Comparison of ENCODE assay signal across 9 cellular contexts in genomic region chr9:137045294-137046093, GRCh38. TPM values are rescaled to one million over a fixed set of nuclear protein-coding genes. Genes with fewer than 3 reads are reported as not detected.
DNase-seq lines count a peak whose midpoint lies in the region; ATAC-seq, FAIRE-seq and TF ChIP-seq lines count a peak whose summit lies in the region.
"Had no signal": no experiment of that assay in that cellular context is flagged by ENCODE, and none has a peak within 500 bp of the region (broad histone marks: within the 10 kb centered on the region; RNA-seq: fewer than 3 reads in every experiment).

No MANE protein-coding gene starts in this region.

- TF ChIP-seq RAD21 in K562 (CRISPR knock-in tag; conservative IDR thresholded peaks at IDR 0.05 in 1 of 2, IDR thresholded peaks at IDR 0.05 in 1 of 2): no peak

- in situ Hi-C loops in K562 (cut with MboI): no loop called here

- TF ChIP-seq EP300 in K562 (IDR thresholded peaks at IDR 0.05; ENCODE audit: low read length): no peak

- H3K27ac ChIP-seq in HUES64 (ENCODE audit: low read depth, low read length) (no peak overlapping the region), K562 (ENCODE audit: extremely low read depth, low read depth, low read length) (no peak overlapping the region), keratinocyte (ENCODE audit: control insufficient read depth, insufficient read depth, low read length) (no peak overlapping the region), substantia nigra (ENCODE audit: low read depth, low read length, poor library complexity, severe bottlenecking) (peak overlapping the region; percentile 45)
- H3K27ac ChIP-seq: KMS-11 had no signal

- WGBS in HUES64: 5% methylated on average over 97 of the region's 97 CpGs
- WGBS in K562 (ENCODE audit: insufficient coverage, low coverage, missing lambda C conversion rate): 6% methylated on average over 60 of the region's 97 CpGs

- dilution Hi-C loops in keratinocyte (cut with MboI; ENCODE audit: extremely low pct_ligation_motif_present, low sequenced_read_pairs): no loop called here

- POLR2A ChIA-PET in K562 (lab: Yijun Ruan, JAX): interaction anchor here (1.0 kb wide), 1 partner anchor 10 kb away, joined by 4 read pairs; no protein-coding TSS in a partner anchor

- intact Hi-C loops in CD14-positive monocyte (cut with micrococcal nuclease) (no loop called here), K562 (cut with micrococcal nuclease) (loop anchor here (2.0 kb wide), 1 partner anchor 21 kb away; no protein-coding TSS in a partner anchor)

- no TSS peak for BruUV-seq in K562 (replicated peaks; lab: Mats Ljungman, UMichigan)

- H3K27me3 Mint-ChIP-seq in CD14-positive monocyte (ENCODE audit: low read depth in 3 of 3): peaks cover 61 to 74% (median 72%) of the 10 kb centered on the region in 3 donors

- TF ChIP-seq POLR2A in K562 (conservative IDR thresholded peaks at IDR 0.05): no peak

- H3K9me1 ChIP-seq in K562 (ENCODE audit: control insufficient read depth, insufficient read depth, low read length) (peaks cover 2% of the 10 kb centered on the region), keratinocyte (ENCODE audit: control insufficient read depth, extremely low read depth, insufficient read depth, low read length) (no peaks in the 10 kb centered on the region)

- H3K27me3 ChIP-seq in HUES64 (ENCODE audit: insufficient read depth, low read length): peaks cover 61% of the 10 kb centered on the region
- H3K27me3 ChIP-seq in K562 (ENCODE audit: control insufficient read depth in 2 of 2, insufficient read depth in 2 of 2, low read length in 2 of 2): peaks cover 7 to 45% of the 10 kb centered on the region in 2 experiments; a peak in 4 of 5 replicates
- peaks cover 29% of the 10 kb centered on the region for H3K27me3 ChIP-seq in keratinocyte (ENCODE audit: control insufficient read depth, extremely low read depth, insufficient read depth, low read length)

- H3K4me2 ChIP-seq in K562 (ENCODE audit: insufficient read depth, low read length) (peak overlapping the region; percentile 46; the same call in 1 of the 2 replicates), keratinocyte (ENCODE audit: control insufficient read depth, extremely low read depth, insufficient read depth, low read depth, low read length) (peak overlapping the region; percentile 82)
- H3K4me2 ChIP-seq: KMS-11 had no signal

- H3K4me1 ChIP-seq in HUES64 (ENCODE audit: insufficient read depth, low read length) (peaks cover 3% of the 10 kb centered on the region; the same call in 1 of the 2 replicates), K562 (replicated peaks in 1 of 2; ENCODE audit: control insufficient read depth in 2 of 2, insufficient read depth in 2 of 2, low read length in 2 of 2) (peaks cover 2 to 79% of the 10 kb centered on the region in 2 experiments; a peak in 4 of 5 replicates), keratinocyte (ENCODE audit: control insufficient read depth, extremely low read depth, insufficient read depth, low read length) (peaks cover 11% of the 10 kb centered on the region)

- H3K36me3 ChIP-seq in HUES64 (ENCODE audit: insufficient read depth, low read length): no peaks in the 10 kb centered on the region
- H3K36me3 ChIP-seq in K562 (ENCODE audit: control insufficient read depth, insufficient read depth, low read length): no peaks in the 10 kb centered on the region
- no peaks in the 10 kb centered on the region for H3K36me3 ChIP-seq in keratinocyte (ENCODE audit: control insufficient read depth in 2 of 2, extremely low read depth in 1 of 2, insufficient read depth in 2 of 2, low read length in 2 of 2)

- no peaks in the 10 kb centered on the region for H3K79me2 ChIP-seq in K562 (ENCODE audit: control insufficient read depth, insufficient read depth, low read length)
- peaks cover 2% of the 10 kb centered on the region for H3K79me2 ChIP-seq in keratinocyte (ENCODE audit: control insufficient read depth, insufficient read depth, low read length)

- no peak overlapping the region for H3K9ac ChIP-seq in HUES64 (ENCODE audit: low read depth, low read length)
- H3K9ac ChIP-seq in K562 (ENCODE audit: insufficient read depth in 1 of 2, low read depth in 2 of 2, low read length in 2 of 2): peak overlapping the region in 1 of 2 experiments; percentile 17; a peak in 1 of 4 replicates
- H3K9ac ChIP-seq in keratinocyte (ENCODE audit: control insufficient read depth, extremely low read depth, insufficient read depth, low read length): peak overlapping the region; percentile 22
- H3K9ac ChIP-seq: KMS-11 had no signal

- CTCF ChIA-PET in K562 (lab: Yijun Ruan, JAX; ENCODE audit: low intra/inter-chr PET ratio): interaction anchor here (0.6 to 1.5 kb wide), 6 partner anchors 15 to 181 kb away, joined by 3 to 6 read pairs (median 3); partner anchors contain the start of gene RNF224

- H4K20me1 ChIP-seq in K562 (replicated peaks; ENCODE audit: control insufficient read depth, insufficient read depth, low read length) (peaks cover 40% of the 10 kb centered on the region), keratinocyte (ENCODE audit: control insufficient read depth, extremely low read depth, insufficient read depth, low read length) (peaks cover 11% of the 10 kb centered on the region)

- FAIRE-seq in K562 (lab: Jason Lieb, UNC) (no peak), keratinocyte (lab: Jason Lieb, UNC) (no peak)

- H3K27ac Mint-ChIP-seq in CD14-positive monocyte: no peak overlapping the region

- H2AFZ ChIP-seq in K562 (ENCODE audit: low read depth, low read length) (no peak overlapping the region), keratinocyte (ENCODE audit: control insufficient read depth, low read length) (peak overlapping the region; percentile 68)

- H3K9me3 ChIP-seq in HUES64 (ENCODE audit: insufficient read depth, low read depth, low read length) (no peaks in the 10 kb centered on the region), K562 (replicated peaks; ENCODE audit: control insufficient read depth, insufficient read depth, low read depth, low read length) (no peaks in the 10 kb centered on the region), keratinocyte (ENCODE audit: control insufficient read depth, low read depth, low read length) (no peaks in the 10 kb centered on the region)

- H3K4me1 Mint-ChIP-seq in CD14-positive monocyte: peaks cover 13% of the 10 kb centered on the region

- ATAC-seq in K562 (no peak), HG02798 (IDR thresholded peaks at IDR 0.05; ENCODE audit: poor library complexity, unreplicated experiment) (no peak), GM19452 (IDR thresholded peaks at IDR 0.05; ENCODE audit: unreplicated experiment) (no peak)

- H3K4me3 ChIP-seq in HUES64 (ENCODE audit: low read length) (peak overlapping the region; percentile 69), K562 (no peak overlapping the region), keratinocyte (ENCODE audit: control insufficient read depth in 2 of 3, extremely low read depth in 1 of 3, insufficient read depth in 2 of 3, low read depth in 1 of 3, low read length in 3 of 3) (peak overlapping the region; percentile 53 to 65 (median 63))

- TF ChIP-seq CTCF in CD14-positive monocyte (IDR thresholded peaks at IDR 0.05) (no peak), K562 (IDR thresholded peaks at IDR 0.05 in 2 of 3, conservative IDR thresholded peaks at IDR 0.05 in 1 of 3; ENCODE audit: insufficient read depth in 2 of 3, low read depth in 1 of 3, low read length in 3 of 3) (no peak), keratinocyte (optimal IDR thresholded peaks at IDR 0.05 in 1 of 3, IDR thresholded peaks at IDR 0.05 in 1 of 3, conservative IDR thresholded peaks at IDR 0.05 in 1 of 3; ENCODE audit: extremely low read depth in 1 of 3, insufficient read depth in 2 of 3, low read length in 3 of 3) (no peak)

- peaks cover 1 to 4% of the 10 kb centered on the region in 2 donors for H3K36me3 Mint-ChIP-seq in CD14-positive monocyte

- DNase-seq in CD14-positive monocyte (ENCODE audit: low spot score) (no peak), K562 (ENCODE audit: extremely low read depth in 1 of 4, low spot score in 3 of 4) (peak in 2 of 4 experiments; percentile 36 to 37), keratinocyte (ENCODE audit: low read depth, low spot score) (no peak), substantia nigra (lab: John Stamatoyannopoulos, UW) (peak in 7 of 49 donors; percentile 19 to 65 (median 33)), NCI-H2196 (lab: John Stamatoyannopoulos, UW; ENCODE audit: unreplicated experiment) (no peak)

- peak overlapping the region; percentile 52 to 85 for H3K4me3 Mint-ChIP-seq in CD14-positive monocyte

- H3K9me3 Mint-ChIP-seq in CD14-positive monocyte: peaks cover 0 to 10% (median 2%) of the 10 kb centered on the region in 7 donors

RNA-seq across cellular contexts. Expression of gene NPDC1, which starts 0.5 kb away (rescaled TPM):
- polyA plus RNA-seq in CD14-positive monocyte (under 1 TPM in 1 of 2 donors, not detected in 1; 0.51 TPM), K562 (2011; rRNA removed) (1.3 and 3.9 TPM in 2 replicates), K562 (2014; fragmentation: Illumina TruSeq; extraction: Trizol) (0.06 and 0.21 TPM in 2 replicates), K562 (2014; fragmentation: Nextera tagmentation; extraction: Ambion mirVana) (not detected), K562 (2014; rRNA removed) (0.85 and 2.4 TPM in 2 replicates), keratinocyte (9.8 to 23.8 TPM (median 10.6 TPM) in 3 replicates)
- 16.3 TPM for polyA plus RNA-seq in HUES64 (2013, experiment 1 of 2)
- polyA plus RNA-seq in HUES64 (2013, experiment 2 of 2): 17.0 TPM
- 1.1 and 4.2 TPM in 2 replicates for total RNA-seq in K562 (2011; cell fraction: chromatin; rRNA removed; ENCODE audit: low replicate concordance)
- total RNA-seq in K562 (2011; cell fraction: nucleolus; rRNA removed): 3.2 and 6.0 TPM in 2 replicates
- total RNA-seq in K562 (2011; cell fraction: nucleoplasm; rRNA removed): 1.5 and 3.6 TPM in 2 replicates
- total RNA-seq in K562 (2014; rRNA removed) (0.09 and 0.90 TPM in 2 replicates), K562 (2014; rRNA removed; fragmentation: Illumina TruSeq; extraction: Trizol) (not detected in 2 replicates), K562 (2015; rRNA removed; fragmentation: Illumina TruSeq; extraction: Trizol) (0.22 TPM in 1 of 2 replicates, not detected in the other), K562 (2021) (1.5 and 2.1 TPM in 2 replicates)
- 3.5 and 4.2 TPM in 2 replicates for polyA plus RNA-seq in K562 (2011; cell fraction: cytosol; rRNA removed)
- polyA plus RNA-seq in K562 (2011; cell fraction: nucleus; rRNA removed): 32.5 and 34.7 TPM in 2 replicates
- polyA plus RNA-seq in K562 (2012): 0.85 and 3.1 TPM in 2 replicates
- polyA minus RNA-seq in K562 (2011; rRNA and poly(A)+ RNA removed): 0.14 and 0.18 TPM in 2 replicates
- 0.95 and 3.5 TPM in 2 replicates for polyA minus RNA-seq in K562 (2011; cell fraction: cytosol; rRNA and poly(A)+ RNA removed)
- polyA minus RNA-seq in K562 (2011; cell fraction: nucleus; rRNA and poly(A)+ RNA removed): 2.0 and 3.9 TPM in 2 replicates
- 24.0 TPM for polyA plus RNA-seq in keratinocyte (2011; ENCODE audit: low read depth)
- polyA plus RNA-seq in keratinocyte (2011; cell fraction: cytosol; rRNA removed): 5.1 and 22.1 TPM in 2 replicates
- polyA plus RNA-seq in keratinocyte (2011; cell fraction: nucleus; rRNA removed): 56.8 and 102 TPM in 2 replicates
- polyA plus RNA-seq in keratinocyte (2012; ENCODE audit: low replicate concordance): 25.1 and 32.5 TPM in 2 replicates
- 2.6 to 5.8 TPM (median 3.4 TPM) in 3 replicates for polyA minus RNA-seq in keratinocyte
- 40.3 TPM for polyA minus RNA-seq in keratinocyte (2011; cell fraction: cytosol; rRNA and poly(A)+ RNA removed)
- polyA minus RNA-seq in keratinocyte (2011; cell fraction: nucleus; rRNA and poly(A)+ RNA removed): 14.3 and 22.4 TPM in 2 replicates

RNA-seq across cellular contexts. Expression of gene ENTPD2, which starts 8.4 kb away (rescaled TPM):
- polyA plus RNA-seq in CD14-positive monocyte: not detected
- 0.30 TPM for polyA plus RNA-seq in HUES64 (2013, experiment 1 of 2)
- polyA plus RNA-seq in HUES64 (2013, experiment 2 of 2): 0.70 TPM
- total RNA-seq in K562 (2011; cell fraction: chromatin; rRNA removed; ENCODE audit: low replicate concordance): 1.2 and 5.3 TPM in 2 replicates
- 3.3 and 4.3 TPM in 2 replicates for total RNA-seq in K562 (2011; cell fraction: nucleolus; rRNA removed)
- 2.6 and 2.9 TPM in 2 replicates for total RNA-seq in K562 (2011; cell fraction: nucleoplasm; rRNA removed)
- 0.12 and 0.14 TPM in 2 replicates for total RNA-seq in K562 (2014; rRNA removed)
- not detected in 2 replicates for total RNA-seq in K562 (2014; rRNA removed; fragmentation: Illumina TruSeq; extraction: Trizol)
- total RNA-seq in K562 (2015; rRNA removed; fragmentation: Illumina TruSeq; extraction: Trizol): not detected in 2 replicates
- 0.60 and 0.85 TPM in 2 replicates for total RNA-seq in K562 (2021)
- polyA plus RNA-seq in K562 (2011; rRNA removed): 0.11 and 0.51 TPM in 2 replicates
- polyA plus RNA-seq in K562 (2011; cell fraction: cytosol; rRNA removed): 0.22 and 0.41 TPM in 2 replicates
- 4.8 and 5.7 TPM in 2 replicates for polyA plus RNA-seq in K562 (2011; cell fraction: nucleus; rRNA removed)
- polyA plus RNA-seq in K562 (2012): 0.15 and 0.23 TPM in 2 replicates
- 0.17 and 0.21 TPM in 2 replicates for polyA plus RNA-seq in K562 (2014; fragmentation: Illumina TruSeq; extraction: Trizol)
- polyA plus RNA-seq in K562 (2014; fragmentation: Nextera tagmentation; extraction: Ambion mirVana): under 1 TPM in 1 of 2 experiments, not detected in 1; 0.04 TPM
- polyA plus RNA-seq in K562 (2014; rRNA removed): 0.22 TPM in 1 of 2 replicates, not detected in the other
- polyA minus RNA-seq in K562 (2011; rRNA and poly(A)+ RNA removed): not detected in 2 replicates
- polyA minus RNA-seq in K562 (2011; cell fraction: cytosol; rRNA and poly(A)+ RNA removed): 0.57 and 1.3 TPM in 2 replicates
- 0.94 and 1.2 TPM in 2 replicates for polyA minus RNA-seq in K562 (2011; cell fraction: nucleus; rRNA and poly(A)+ RNA removed)
- polyA plus RNA-seq in keratinocyte: 0.52 to 1.3 TPM (median 0.65 TPM) in 3 replicates
- polyA plus RNA-seq in keratinocyte (2011; ENCODE audit: low read depth): 2.4 TPM
- 0.63 and 1.4 TPM in 2 replicates for polyA plus RNA-seq in keratinocyte (2011; cell fraction: cytosol; rRNA removed)
- polyA plus RNA-seq in keratinocyte (2011; cell fraction: nucleus; rRNA removed): 4.2 and 5.5 TPM in 2 replicates
- polyA plus RNA-seq in keratinocyte (2012; ENCODE audit: low replicate concordance): 2.9 and 10.7 TPM in 2 replicates
- polyA minus RNA-seq in keratinocyte: 0.35 to 2.9 TPM (median 0.59 TPM) in 3 replicates
- polyA minus RNA-seq in keratinocyte (2011; cell fraction: cytosol; rRNA and poly(A)+ RNA removed): 2.9 TPM
- 2.1 and 2.8 TPM in 2 replicates for polyA minus RNA-seq in keratinocyte (2011; cell fraction: nucleus; rRNA and poly(A)+ RNA removed)

RNA-seq across cellular contexts. Expression of gene FUT7, which starts 13.6 kb away (rescaled TPM):
- polyA plus RNA-seq in CD14-positive monocyte (10 to 100 TPM; 10.5 to 13.4 TPM), K562 (2011; rRNA removed) (not detected in 2 replicates), K562 (2014; fragmentation: Illumina TruSeq; extraction: Trizol) (not detected in 2 replicates), K562 (2014; fragmentation: Nextera tagmentation; extraction: Ambion mirVana) (not detected), K562 (2014; rRNA removed) (not detected in 2 replicates), keratinocyte (not detected in 3 replicates)
- not detected for polyA plus RNA-seq in HUES64 (2013, experiment 1 of 2)
- polyA plus RNA-seq in HUES64 (2013, experiment 2 of 2): not detected
- not detected in 2 replicates for total RNA-seq in K562 (2011; cell fraction: chromatin; rRNA removed; ENCODE audit: low replicate concordance)
- total RNA-seq in K562 (2011; cell fraction: nucleolus; rRNA removed): not detected in 2 replicates
- total RNA-seq in K562 (2011; cell fraction: nucleoplasm; rRNA removed): not detected in 2 replicates
- total RNA-seq in K562 (2014; rRNA removed) (not detected in 2 replicates), K562 (2014; rRNA removed; fragmentation: Illumina TruSeq; extraction: Trizol) (not detected in 2 replicates), K562 (2015; rRNA removed; fragmentation: Illumina TruSeq; extraction: Trizol) (not detected in 2 replicates), K562 (2021) (not detected in 2 replicates)
- not detected in 2 replicates for polyA plus RNA-seq in K562 (2011; cell fraction: cytosol; rRNA removed)
- not detected in 2 replicates for polyA plus RNA-seq in K562 (2011; cell fraction: nucleus; rRNA removed)
- not detected in 2 replicates for polyA plus RNA-seq in K562 (2012)
- not detected in 2 replicates for polyA minus RNA-seq in K562 (2011; rRNA and poly(A)+ RNA removed)
- polyA minus RNA-seq in K562 (2011; cell fraction: cytosol; rRNA and poly(A)+ RNA removed): not detected in 2 replicates
- polyA minus RNA-seq in K562 (2011; cell fraction: nucleus; rRNA and poly(A)+ RNA removed): not detected in 2 replicates
- polyA plus RNA-seq in keratinocyte (2011; ENCODE audit: low read depth): not detected
- polyA plus RNA-seq in keratinocyte (2011; cell fraction: cytosol; rRNA removed): not detected in 2 replicates
- not detected in 2 replicates for polyA plus RNA-seq in keratinocyte (2011; cell fraction: nucleus; rRNA removed)
- not detected in 2 replicates for polyA plus RNA-seq in keratinocyte (2012; ENCODE audit: low replicate concordance)
- not detected in 3 replicates for polyA minus RNA-seq in keratinocyte
- polyA minus RNA-seq in keratinocyte (2011; cell fraction: cytosol; rRNA and poly(A)+ RNA removed): not detected
- polyA minus RNA-seq in keratinocyte (2011; cell fraction: nucleus; rRNA and poly(A)+ RNA removed): not detected in 2 replicates

RNA-seq across cellular contexts. Expression of gene ABCA2, which starts 17.5 kb away (rescaled TPM):
- polyA plus RNA-seq in CD14-positive monocyte: under 1 TPM; 0.18 to 0.40 TPM
- 5.8 TPM for polyA plus RNA-seq in HUES64 (2013, experiment 1 of 2)
- 9.6 TPM for polyA plus RNA-seq in HUES64 (2013, experiment 2 of 2)
- total RNA-seq in K562 (2011; cell fraction: chromatin; rRNA removed; ENCODE audit: low replicate concordance): 47.9 and 167 TPM in 2 replicates
- 116 and 131 TPM in 2 replicates for total RNA-seq in K562 (2011; cell fraction: nucleolus; rRNA removed)
- 56.3 and 68.3 TPM in 2 replicates for total RNA-seq in K562 (2011; cell fraction: nucleoplasm; rRNA removed)
- 4.6 and 5.5 TPM in 2 replicates for total RNA-seq in K562 (2014; rRNA removed)
- 0.69 and 0.99 TPM in 2 replicates for total RNA-seq in K562 (2014; rRNA removed; fragmentation: Illumina TruSeq; extraction: Trizol)
- 1.6 and 2.9 TPM in 2 replicates for total RNA-seq in K562 (2015; rRNA removed; fragmentation: Illumina TruSeq; extraction: Trizol)
- total RNA-seq in K562 (2021): 12.1 and 14.9 TPM in 2 replicates
- 12.1 and 24.4 TPM in 2 replicates for polyA plus RNA-seq in K562 (2011; rRNA removed)
- polyA plus RNA-seq in K562 (2011; cell fraction: cytosol; rRNA removed): 19.7 and 23.3 TPM in 2 replicates
- 253 and 318 TPM in 2 replicates for polyA plus RNA-seq in K562 (2011; cell fraction: nucleus; rRNA removed)
- polyA plus RNA-seq in K562 (2012): 13.8 and 24.2 TPM in 2 replicates
- 6.1 and 9.9 TPM in 2 replicates for polyA plus RNA-seq in K562 (2014; fragmentation: Illumina TruSeq; extraction: Trizol)
- polyA plus RNA-seq in K562 (2014; fragmentation: Nextera tagmentation; extraction: Ambion mirVana): not detected
- polyA plus RNA-seq in K562 (2014; rRNA removed): 16.2 and 16.3 TPM in 2 replicates
- 6.6 and 8.6 TPM in 2 replicates for polyA minus RNA-seq in K562 (2011; rRNA and poly(A)+ RNA removed)
- 13.4 and 28.5 TPM in 2 replicates for polyA minus RNA-seq in K562 (2011; cell fraction: cytosol; rRNA and poly(A)+ RNA removed)
- 43.2 and 52.5 TPM in 2 replicates for polyA minus RNA-seq in K562 (2011; cell fraction: nucleus; rRNA and poly(A)+ RNA removed)
- 1.3 to 4.2 TPM (median 1.4 TPM) in 3 replicates for polyA plus RNA-seq in keratinocyte
- polyA plus RNA-seq in keratinocyte (2011; ENCODE audit: low read depth): 16.1 TPM
- polyA plus RNA-seq in keratinocyte (2011; cell fraction: cytosol; rRNA removed): 1.1 and 2.1 TPM in 2 replicates
- 13.2 and 21.6 TPM in 2 replicates for polyA plus RNA-seq in keratinocyte (2011; cell fraction: nucleus; rRNA removed)
- 3.5 and 8.9 TPM in 2 replicates for polyA plus RNA-seq in keratinocyte (2012; ENCODE audit: low replicate concordance)
- 3.2 to 16.3 TPM (median 4.1 TPM) in 3 replicates for polyA minus RNA-seq in keratinocyte
- polyA minus RNA-seq in keratinocyte (2011; cell fraction: cytosol; rRNA and poly(A)+ RNA removed): 13.2 TPM
- 12.9 and 16.3 TPM in 2 replicates for polyA minus RNA-seq in keratinocyte (2011; cell fraction: nucleus; rRNA and poly(A)+ RNA removed)

RNA-seq across cellular contexts. Expression of gene SAPCD2, which starts 24.9 kb away (rescaled TPM):
- polyA plus RNA-seq in CD14-positive monocyte: 1 to 10 TPM; 1.7 to 3.1 TPM
- 14.1 TPM for polyA plus RNA-seq in HUES64 (2013, experiment 1 of 2)
- 18.4 TPM for polyA plus RNA-seq in HUES64 (2013, experiment 2 of 2)
- 12.7 and 42.0 TPM in 2 replicates for total RNA-seq in K562 (2011; cell fraction: chromatin; rRNA removed; ENCODE audit: low replicate concordance)
- total RNA-seq in K562 (2011; cell fraction: nucleolus; rRNA removed): 49.3 and 51.2 TPM in 2 replicates
- 20.6 and 22.4 TPM in 2 replicates for total RNA-seq in K562 (2011; cell fraction: nucleoplasm; rRNA removed)
- 91.8 and 115 TPM in 2 replicates for total RNA-seq in K562 (2014; rRNA removed)
- total RNA-seq in K562 (2014; rRNA removed; fragmentation: Illumina TruSeq; extraction: Trizol): 13.1 and 15.8 TPM in 2 replicates
- total RNA-seq in K562 (2015; rRNA removed; fragmentation: Illumina TruSeq; extraction: Trizol): 40.8 and 42.4 TPM in 2 replicates
- 72.1 and 78.8 TPM in 2 replicates for total RNA-seq in K562 (2021)
- 18.8 and 24.2 TPM in 2 replicates for polyA plus RNA-seq in K562 (2011; rRNA removed)
- 28.2 and 80.8 TPM in 2 replicates for polyA plus RNA-seq in K562 (2011; cell fraction: cytosol; rRNA removed)
- polyA plus RNA-seq in K562 (2011; cell fraction: nucleus; rRNA removed): 42.6 and 60.8 TPM in 2 replicates
- polyA plus RNA-seq in K562 (2012): 27.0 and 33.0 TPM in 2 replicates
- 18.3 and 41.2 TPM in 2 replicates for polyA plus RNA-seq in K562 (2014; fragmentation: Illumina TruSeq; extraction: Trizol)
- 1 to 10 TPM; 3.4 to 3.7 TPM for polyA plus RNA-seq in K562 (2014; fragmentation: Nextera tagmentation; extraction: Ambion mirVana)
- 56.5 and 67.8 TPM in 2 replicates for polyA plus RNA-seq in K562 (2014; rRNA removed)
- 6.7 and 11.1 TPM in 2 replicates for polyA minus RNA-seq in K562 (2011; rRNA and poly(A)+ RNA removed)
- 29.9 and 32.2 TPM in 2 replicates for polyA minus RNA-seq in K562 (2011; cell fraction: cytosol; rRNA and poly(A)+ RNA removed)
- polyA minus RNA-seq in K562 (2011; cell fraction: nucleus; rRNA and poly(A)+ RNA removed): 16.6 and 17.5 TPM in 2 replicates
- polyA plus RNA-seq in keratinocyte: 0.90 to 1.6 TPM (median 1.2 TPM) in 3 replicates
- polyA plus RNA-seq in keratinocyte (2011; ENCODE audit: low read depth): 0.75 TPM
- polyA plus RNA-seq in keratinocyte (2011; cell fraction: cytosol; rRNA removed): 0.47 and 0.81 TPM in 2 replicates
- 0.76 and 0.88 TPM in 2 replicates for polyA plus RNA-seq in keratinocyte (2011; cell fraction: nucleus; rRNA removed)
- 1.0 and 2.3 TPM in 2 replicates for polyA plus RNA-seq in keratinocyte (2012; ENCODE audit: low replicate concordance)
- 0.33 to 1.4 TPM (median 1.0 TPM) in 3 replicates for polyA minus RNA-seq in keratinocyte
- polyA minus RNA-seq in keratinocyte (2011; cell fraction: cytosol; rRNA and poly(A)+ RNA removed): 5.6 TPM
- 0.78 and 1.2 TPM in 2 replicates for polyA minus RNA-seq in keratinocyte (2011; cell fraction: nucleus; rRNA and poly(A)+ RNA removed)

Comparison
In these comparisons a context has a peak if more than half of its experiments do, and no peak if none do; other contexts are left out.
1. RNA of gene FUT7, which starts 13.6 kb away (polyA plus RNA-seq): 10.5 to 13.4 TPM in CD14-positive monocyte; not detected in K562 and not detected in keratinocyte; every median in the first group is over 10 times any median in the second.